10 cellular contexts compared by ENCODE assay signal in the genomic region with DNA sequence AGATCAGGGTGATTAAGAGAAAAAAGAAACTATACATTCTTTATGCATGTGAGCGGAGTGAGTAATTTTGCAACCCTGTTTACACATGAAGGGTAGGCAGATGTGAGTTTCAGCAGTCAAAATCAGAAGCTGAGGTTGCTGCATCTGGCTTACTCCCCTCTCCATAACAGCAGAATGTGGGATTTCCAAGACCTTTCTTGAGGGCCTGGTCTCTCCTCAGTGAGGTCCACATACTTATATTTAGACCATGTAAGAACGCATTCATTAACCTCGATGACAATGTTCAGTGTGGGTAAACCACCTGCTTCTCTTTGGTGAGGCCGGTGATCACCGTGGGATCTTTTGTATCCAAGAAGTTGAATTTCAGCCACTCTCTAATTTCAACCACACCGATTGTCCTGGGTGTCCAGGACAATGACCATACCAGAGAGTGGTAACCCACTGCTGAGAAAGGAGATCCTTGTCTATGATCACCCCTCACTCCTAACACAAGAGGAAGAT. TPM values are rescaled to one million over a fixed set of nuclear protein-coding genes. Genes with fewer than 3 reads are reported as not detected.
A peak's percentile ranks its signal among the peaks of the same experiment; 100 is the strongest.
DNase-seq lines count a peak whose midpoint lies in the region; ATAC-seq and TF ChIP-seq lines count a peak whose summit lies in the region.
"Had no signal": no experiment of that assay in that cellular context is flagged by ENCODE, and none has a peak within 500 bp of the region (broad histone marks: within the 10 kb centered on the region; RNA-seq: fewer than 3 reads in every experiment).

No MANE protein-coding gene starts in this region.

- H3K9me3 Mint-ChIP-seq in activated naive CD8-positive, alpha-beta T cell treated with anti-CD3 and anti-CD28 coated beads, Interleukin-2, amount 10 ng/mL, durations not matched to agents 7 days and 5 days, result no peaks in the 10 kb centered on the region

- H3K27me3 Mint-ChIP-seq in activated naive CD8-positive, alpha-beta T cell treated with anti-CD3 and anti-CD28 coated beads, Interleukin-2, amount 10 ng/mL, durations not matched to agents 7 days and 5 days, result no peaks in the 10 kb centered on the region

- H3K4me1 Mint-ChIP-seq in activated naive CD8-positive, alpha-beta T cell treated with anti-CD3 and anti-CD28 coated beads, Interleukin-2, amount 10 ng/mL, durations not matched to agents 7 days and 5 days, result peaks cover 77% of the 10 kb centered on the region

- H3K4me3 ChIP-seq in body of pancreas (no peak overlapping the region), heart left ventricle (no peak overlapping the region)
- H3K4me3 ChIP-seq: skin epidermis had no signal

- TF ChIP-seq POLR2A in body of pancreas (IDR thresholded peaks at IDR 0.05) (no peak), heart left ventricle (IDR thresholded peaks at IDR 0.05) (no peak)

- POLR2A ChIA-PET in activated naive CD8-positive, alpha-beta T cell treated with anti-CD3 and anti-CD28 coated beads, Interleukin-2, amount 10 ng/mL, durations not matched to agents 7 days and 5 days (lab: Charles Lee), result interaction anchor here (0.7 to 1.8 kb wide), 4 partner anchors 8 to 93 kb away, joined by 3 to 6 read pairs (median 4); partner anchors contain the start of gene RAP1A

- no peaks in the 10 kb centered on the region for H3K27me3 ChIP-seq in body of pancreas
- no peaks in the 10 kb centered on the region for H3K27me3 ChIP-seq in heart left ventricle

- WGBS in body of pancreas, 2 donors, result 84 to 89% methylated on average over 6 of the region's 6 CpGs
- 81 to 93% (median 88%) methylated on average over 6 of the region's 6 CpGs for WGBS in heart left ventricle, 4 donors

- peak; percentile 43 for DNase-seq in GM13976 (ENCODE audit: low spot score)
- DNase-seq in activated naive CD8-positive, alpha-beta T cell treated with anti-CD3 and anti-CD28 coated beads, Interleukin-2, amount 10 ng/mL, durations not matched to agents 7 days and 5 days, result no peak
- no peak for DNase-seq in DMS153 treated with DMSO at 0.1 percent for 48 hours (lab: John Stamatoyannopoulos, UW; ENCODE audit: unreplicated experiment)
- no peak for DNase-seq in AG08395 (ENCODE audit: low spot score)
- no peak for DNase-seq in body of pancreas
- no peak for DNase-seq in heart left ventricle
- DNase-seq: SK-N-SH had no signal

- H3K9me3 ChIP-seq in body of pancreas, result no peaks in the 10 kb centered on the region
- H3K9me3 ChIP-seq in heart left ventricle, result no peaks in the 10 kb centered on the region
- H3K9me3 ChIP-seq: SK-N-SH had no signal

- intact Hi-C loops in body of pancreas (cut with DNase I), result no loop called here
- intact Hi-C loops in heart left ventricle (cut with DNase I), result no loop called here

- in situ Hi-C loops in GM13976 (cut with MboI; ENCODE audit: low sequenced_read_pairs, unreplicated experiment), result loop anchor here (25.0 kb wide), 1 partner anchor 389 kb away; the partner anchor contains the start of gene DENND2D

- peaks cover 2% of the 10 kb centered on the region for H3K36me3 Mint-ChIP-seq in activated naive CD8-positive, alpha-beta T cell treated with anti-CD3 and anti-CD28 coated beads, Interleukin-2, amount 10 ng/mL, durations not matched to agents 7 days and 5 days

- no peak overlapping the region for H3K4me3 Mint-ChIP-seq in activated naive CD8-positive, alpha-beta T cell treated with anti-CD3 and anti-CD28 coated beads, Interleukin-2, amount 10 ng/mL, durations not matched to agents 7 days and 5 days

- peak; percentile 70 for ATAC-seq in GM19463 (IDR thresholded peaks at IDR 0.05; ENCODE audit: unreplicated experiment)
- ATAC-seq in HG03135 (IDR thresholded peaks at IDR 0.05; ENCODE audit: unreplicated experiment), result peak; percentile 58
- no peak for ATAC-seq in activated naive CD8-positive, alpha-beta T cell treated with anti-CD3 and anti-CD28 coated beads, Interleukin-2, amount 10 ng/mL, durations not matched to agents 7 days and 5 days (ENCODE audit: low read depth)
- no peak for ATAC-seq in body of pancreas
- no peak for ATAC-seq in heart left ventricle

- TF ChIP-seq CTCF in GM13976 (IDR thresholded peaks at IDR 0.05; ENCODE audit: borderline replicate concordance, control extremely low read depth, extremely low read depth, insufficient read depth, missing control alignments), result no peak
- TF ChIP-seq CTCF in body of pancreas (IDR thresholded peaks at IDR 0.05), result no peak
- TF ChIP-seq CTCF in heart left ventricle (IDR thresholded peaks at IDR 0.05), result no peak

- H3K27ac ChIP-seq in body of pancreas (no peak overlapping the region), heart left ventricle (peak overlapping the region in 1 of 12 donors; percentile 55)

- H3K4me1 ChIP-seq in body of pancreas, result no peaks in the 10 kb centered on the region
- H3K4me1 ChIP-seq in heart left ventricle, result peaks cover 0 to 60% (median 1%) of the 10 kb centered on the region in 12 donors

- H3K36me3 ChIP-seq in body of pancreas (replicated peaks in 1 of 2; ENCODE audit: insufficient read depth in 1 of 2, low read depth in 2 of 2), result no peaks in the 10 kb centered on the region
- H3K36me3 ChIP-seq in heart left ventricle, result no peaks in the 10 kb centered on the region

- peak overlapping the region; percentile 73 for H3K27ac Mint-ChIP-seq in activated naive CD8-positive, alpha-beta T cell treated with anti-CD3 and anti-CD28 coated beads, Interleukin-2, amount 10 ng/mL, durations not matched to agents 7 days and 5 days

RNA-seq across cellular contexts. Expression of gene RAP1A, which starts 18.7 kb away (rescaled TPM):
- 100 to 1,000 TPM; 134 to 139 TPM for total RNA-seq in activated naive CD8-positive, alpha-beta T cell treated with anti-CD3 and anti-CD28 coated beads, Interleukin-2, amount 10 ng/mL, durations not matched to agents 7 days and 5 days
- total RNA-seq in body of pancreas (10 to 100 TPM; 16.2 to 16.6 TPM), heart left ventricle (100 to 1,000 TPM in 4 of 9 donors, 10 to 100 TPM in 5; 52.6 to 134 (median 99.1) TPM)
- polyA plus RNA-seq in heart left ventricle, result 10 to 100 TPM; 88.4 to 99.8 TPM

Comparison
In these comparisons a context has a peak if more than half of its experiments do, and no peak if none do; other contexts are left out.
1. ATAC-seq: peak in GM19463 (single experiment) and HG03135 (single experiment); none in activated naive CD8-positive, alpha-beta T cell treated with anti-CD3 and anti-CD28 coated beads, Interleukin-2, amount 10 ng/mL, durations not matched to agents 7 days and 5 days (single experiment), body of pancreas (single experiment) and heart left ventricle (0 of 4).